8 cellular contexts compared by ENCODE assay signal in the genomic region with DNA sequence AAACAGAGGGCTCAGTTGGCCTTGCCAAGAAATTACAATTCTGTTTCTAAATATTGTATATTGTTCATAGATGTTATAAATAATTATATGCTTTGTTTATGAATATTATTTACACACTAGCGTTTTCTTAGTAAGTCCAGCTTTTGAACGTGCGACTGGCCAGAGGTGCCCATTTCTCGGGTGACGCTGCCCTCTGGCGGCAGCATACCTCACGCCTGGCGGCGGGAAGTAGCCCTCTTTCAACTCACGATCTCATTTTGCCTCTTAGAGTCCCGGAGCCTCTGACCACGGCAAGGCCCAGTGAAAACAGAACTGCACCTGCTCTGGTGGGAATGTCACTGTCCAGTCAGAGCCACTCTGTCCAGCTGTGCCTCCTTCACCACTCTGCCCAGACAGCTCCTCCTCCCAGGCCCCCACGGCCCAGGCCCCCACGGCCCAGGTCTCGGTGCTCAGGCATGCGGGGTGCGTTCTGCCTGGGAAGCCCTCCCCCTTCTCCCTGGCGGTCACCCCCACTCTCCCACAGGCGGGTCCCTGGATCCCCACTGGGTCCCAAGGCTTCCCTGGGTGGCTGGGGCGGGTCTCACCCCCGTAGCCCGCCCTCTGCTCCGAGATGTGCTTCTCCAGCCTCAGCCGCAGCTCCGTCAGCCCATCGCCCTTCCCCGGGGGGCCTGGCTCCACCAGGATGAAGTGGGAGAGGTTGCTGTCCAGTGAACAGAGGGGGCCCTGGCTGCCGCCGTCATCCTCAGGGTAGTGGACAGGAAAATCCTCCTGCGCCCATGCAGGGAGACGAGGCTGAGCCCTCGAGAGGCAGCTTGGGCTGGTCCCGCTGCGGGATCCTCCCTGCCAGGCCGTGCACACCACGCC. TPM values are rescaled to one million over a fixed set of nuclear protein-coding genes. Genes with fewer than 3 reads are reported as not detected.
A peak's percentile ranks its signal among the peaks of the same experiment; 100 is the strongest.
DNase-seq lines count a peak whose midpoint lies in the region; ATAC-seq, FAIRE-seq and TF ChIP-seq lines count a peak whose summit lies in the region.

No MANE protein-coding gene starts in this region.

- H3K4me3 ChIP-seq in endothelial cell of umbilical vein (replicated peaks in 1 of 3; ENCODE audit: insufficient read depth in 1 of 3, low read depth in 1 of 3, low read length in 3 of 3) (no peak overlapping the region), mucosa of descending colon (no peak overlapping the region)

- no peaks in the 10 kb centered on the region for H4K20me1 ChIP-seq in endothelial cell of umbilical vein (replicated peaks; ENCODE audit: control insufficient read depth, extremely low read depth, insufficient read depth, low read length)

- no peak overlapping the region for H3K9ac ChIP-seq in endothelial cell of umbilical vein (replicated peaks; ENCODE audit: extremely low read depth, insufficient read depth, low read length)

- POLR2A ChIA-PET in endothelial cell of umbilical vein (lab: Charles Lee), result interaction anchor here (0.7 to 1.6 kb wide), 3 partner anchors 115 to 474 kb away, joined by 3 to 7 read pairs (median 3); no protein-coding TSS in a partner anchor

- H3K9me3 ChIP-seq in endothelial cell of umbilical vein (replicated peaks; ENCODE audit: control insufficient read depth, insufficient read depth, low read length) (no peaks in the 10 kb centered on the region), mucosa of descending colon (no peaks in the 10 kb centered on the region)

- H3K27ac ChIP-seq in endothelial cell of umbilical vein (ENCODE audit: insufficient read depth, low read depth, low read length), result no peak overlapping the region

- no peaks in the 10 kb centered on the region for H3K79me2 ChIP-seq in endothelial cell of umbilical vein (ENCODE audit: control insufficient read depth, insufficient read depth, low read length)

- dilution Hi-C loops in endothelial cell of umbilical vein (cut with MboI; ENCODE audit: extremely low pct_ligation_motif_present, low sequenced_read_pairs), result no loop called here

- FAIRE-seq in endothelial cell of umbilical vein (lab: Jason Lieb, UNC), result peak; percentile 64

- intact Hi-C loops in endothelial cell of umbilical vein (cut with micrococcal nuclease) (loop anchor here (1.0 to 2.0 kb wide), 5 partner anchors 20 to 254 kb away; a partner anchor contains a TSS), mucosa of descending colon (cut with DNase I, micrococcal nuclease) (loop anchor here (2.0 to 10.0 kb wide), 5 partner anchors 115 to 475 kb away; a partner anchor contains a TSS)

- BruUV-seq in endothelial cell of umbilical vein (replicated peaks; lab: Mats Ljungman, UMichigan), result no TSS peak

- DNase-seq in AG09319 (ENCODE audit: extremely low read depth, low read depth) (peak; percentile 53), GM20000 (ENCODE audit: low spot score) (peak; percentile 90), NCI-H748 treated with DMSO at 0.1 percent for 48 hours (lab: John Stamatoyannopoulos, UW) (peak; percentile 57), endothelial cell of umbilical vein (ENCODE audit: low read depth, low spot score) (peak; percentile 77), mucosa of descending colon (peak; percentile 77 to 88 (median 87))
- DNase-seq in activated CD8-positive, alpha-beta memory T cell treated with anti-CD3 and anti-CD28 coated beads, Interleukin-2, amount 50 U/mL, for 4 hours, result peak; percentile 60
- peak in 5 of 6 experiments; percentile 21 to 54 (median 48) for DNase-seq in stimulated activated naive CD4-positive, alpha-beta T cell (lab: John Stamatoyannopoulos, UW)

- H3K4me1 ChIP-seq in endothelial cell of umbilical vein (ENCODE audit: control insufficient read depth, extremely low read depth, insufficient read depth, low read length) (no peaks in the 10 kb centered on the region), mucosa of descending colon (ENCODE audit: low read depth) (peaks cover 10% of the 10 kb centered on the region)

- no peak for TF ChIP-seq POLR2A in endothelial cell of umbilical vein (IDR thresholded peaks at IDR 0.05; ENCODE audit: low read depth, low read length)

- H3K4me2 ChIP-seq in endothelial cell of umbilical vein (ENCODE audit: insufficient read depth, low read length), result no peak overlapping the region

- no peak overlapping the region for H2AFZ ChIP-seq in endothelial cell of umbilical vein (ENCODE audit: low read depth, low read length)

- no peaks in the 10 kb centered on the region for H3K27me3 ChIP-seq in endothelial cell of umbilical vein (ENCODE audit: control insufficient read depth in 2 of 2, insufficient read depth in 2 of 2, low read length in 2 of 2)

- H3K9me1 ChIP-seq in endothelial cell of umbilical vein (replicated peaks; ENCODE audit: control insufficient read depth, extremely low read depth, insufficient read depth, low read length), result no peaks in the 10 kb centered on the region

- CTCF ChIA-PET in endothelial cell of umbilical vein (lab: Charles Lee), result interaction anchor here (0.6 to 10.1 kb wide), 46 partner anchors 9 to 767 kb away, joined by 3 to 829 read pairs (median 5); a partner anchor contains a TSS

- TF ChIP-seq CTCF in AG09319 (IDR thresholded peaks at IDR 0.05; ENCODE audit: low read depth, low read length), result peak; percentile 91
- peak; percentile 88 for TF ChIP-seq CTCF in GM20000 (IDR thresholded peaks at IDR 0.05; ENCODE audit: extremely low read depth, missing control alignments)
- TF ChIP-seq CTCF in endothelial cell of umbilical vein (IDR thresholded peaks at IDR 0.05; ENCODE audit: extremely low read depth in 1 of 2, insufficient read depth in 1 of 2, low read depth in 1 of 2, low read length in 2 of 2), result peak; percentile 82 to 86
- peak; percentile 74 for TF ChIP-seq CTCF in mucosa of descending colon (IDR thresholded peaks at IDR 0.05)

- H3K36me3 ChIP-seq in endothelial cell of umbilical vein (ENCODE audit: control insufficient read depth in 2 of 2, extremely low read depth in 1 of 2, insufficient read depth in 2 of 2, low read length in 2 of 2), result no peaks in the 10 kb centered on the region
- no peaks in the 10 kb centered on the region for H3K36me3 ChIP-seq in mucosa of descending colon (ENCODE audit: low read depth)

- ATAC-seq in mucosa of descending colon (peak; percentile 78), HG02610 (IDR thresholded peaks at IDR 0.05; ENCODE audit: unreplicated experiment) (no peak)

TF ChIP-seq in endothelial cell of umbilical vein, 7 proteins besides CTCF, POLR2A, EP300 and RAD21 (continues in another document):
- TF ChIP-seq MYC (IDR thresholded peaks at IDR 0.05; ENCODE audit: low read depth, low read length), result no peak
- TF ChIP-seq GATA2 (IDR thresholded peaks at IDR 0.05; ENCODE audit: insufficient read depth, insufficient read length, low read depth, low read length), result no peak
- TF ChIP-seq, protein P1, sequence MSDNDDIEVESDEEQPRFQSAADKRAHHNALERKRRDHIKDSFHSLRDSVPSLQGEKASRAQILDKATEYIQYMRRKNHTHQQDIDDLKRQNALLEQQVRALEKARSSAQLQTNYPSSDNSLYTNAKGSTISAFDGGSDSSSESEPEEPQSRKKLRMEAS (IDR thresholded peaks at IDR 0.05; ENCODE audit: insufficient read depth, insufficient read length), result no peak
- TF ChIP-seq POLR2AphosphoS5 (IDR thresholded peaks at IDR 0.05; ENCODE audit: insufficient read depth, low read depth, low read length), result no peak
- TF ChIP-seq JUN (IDR thresholded peaks at IDR 0.05; ENCODE audit: borderline replicate concordance, insufficient read depth, insufficient read length, low read depth), result no peak

RNA-seq across cellular contexts. Expression of a gene that starts 19.3 kb away (rescaled TPM):
- total RNA-seq in endothelial cell of umbilical vein (59.6 and 61.9 TPM in 2 replicates), mucosa of descending colon (10 to 100 TPM; 33.9 to 58.8 (median 39.2) TPM)
- polyA plus RNA-seq in endothelial cell of umbilical vein, result 42.7 and 53.4 TPM in 2 replicates
- polyA plus RNA-seq in endothelial cell of umbilical vein (2011; cell fraction: cytosol; rRNA removed), result 18.3 and 31.5 TPM in 2 replicates
- 49.2 and 51.9 TPM in 2 replicates for polyA plus RNA-seq in endothelial cell of umbilical vein (2011; cell fraction: nucleus; rRNA removed)
- 32.6 and 42.6 TPM in 2 replicates for polyA plus RNA-seq in endothelial cell of umbilical vein (2012)
- polyA minus RNA-seq in endothelial cell of umbilical vein, result 20.5 and 25.8 TPM in 2 replicates
- polyA minus RNA-seq in endothelial cell of umbilical vein (2011; cell fraction: cytosol; rRNA and poly(A)+ RNA removed), result 15.2 TPM
- polyA minus RNA-seq in endothelial cell of umbilical vein (2011; cell fraction: nucleus; rRNA and poly(A)+ RNA removed), result 24.1 and 48.8 TPM in 2 replicates

RNA-seq across cellular contexts. Expression of a gene that starts 24.4 kb away (rescaled TPM):
- total RNA-seq in endothelial cell of umbilical vein (not detected in 2 replicates), mucosa of descending colon (1 to 10 TPM; 2.2 to 3.7 (median 2.5) TPM)
- polyA plus RNA-seq in endothelial cell of umbilical vein, result not detected in 2 replicates
- not detected in 2 replicates for polyA plus RNA-seq in endothelial cell of umbilical vein (2011; cell fraction: cytosol; rRNA removed)
- not detected in 2 replicates for polyA plus RNA-seq in endothelial cell of umbilical vein (2011; cell fraction: nucleus; rRNA removed)
- polyA plus RNA-seq in endothelial cell of umbilical vein (2012), result not detected in 2 replicates
- not detected in 2 replicates for polyA minus RNA-seq in endothelial cell of umbilical vein
- polyA minus RNA-seq in endothelial cell of umbilical vein (2011; cell fraction: cytosol; rRNA and poly(A)+ RNA removed), result not detected
- not detected in 2 replicates for polyA minus RNA-seq in endothelial cell of umbilical vein (2011; cell fraction: nucleus; rRNA and poly(A)+ RNA removed)

RNA-seq across cellular contexts. Expression of a gene that starts 24.9 kb away (rescaled TPM):
- total RNA-seq in endothelial cell of umbilical vein (0.09 and 0.21 TPM in 2 replicates), mucosa of descending colon (10 to 100 TPM; 15.5 to 44.7 (median 37.4) TPM)
- 0.07 and 0.08 TPM in 2 replicates for polyA plus RNA-seq in endothelial cell of umbilical vein
- polyA plus RNA-seq in endothelial cell of umbilical vein (2011; cell fraction: cytosol; rRNA removed), result 0.13 and 0.25 TPM in 2 replicates
- polyA plus RNA-seq in endothelial cell of umbilical vein (2011; cell fraction: nucleus; rRNA removed), result 0.11 and 0.21 TPM in 2 replicates
- polyA plus RNA-seq in endothelial cell of umbilical vein (2012), result 0.34 TPM in 1 of 2 replicates, not detected in the other
- 0.32 and 0.41 TPM in 2 replicates for polyA minus RNA-seq in endothelial cell of umbilical vein
- polyA minus RNA-seq in endothelial cell of umbilical vein (2011; cell fraction: cytosol; rRNA and poly(A)+ RNA removed), result 2.8 TPM
- polyA minus RNA-seq in endothelial cell of umbilical vein (2011; cell fraction: nucleus; rRNA and poly(A)+ RNA removed), result 0.29 TPM in 1 of 2 replicates, not detected in the other

RNA-seq across cellular contexts. Expression of a gene that starts 42.8 kb away (rescaled TPM):
- total RNA-seq in endothelial cell of umbilical vein (409 and 445 TPM in 2 replicates), mucosa of descending colon (100 to 1,000 TPM in 2 of 3 donors, 10 to 100 TPM in 1; 98.7 to 551 (median 186) TPM)
- polyA plus RNA-seq in endothelial cell of umbilical vein, result 641 and 802 TPM in 2 replicates
- 406 and 474 TPM in 2 replicates for polyA plus RNA-seq in endothelial cell of umbilical vein (2011; cell fraction: cytosol; rRNA removed)
- 199 and 205 TPM in 2 replicates for polyA plus RNA-seq in endothelial cell of umbilical vein (2011; cell fraction: nucleus; rRNA removed)
- 516 and 727 TPM in 2 replicates for polyA plus RNA-seq in endothelial cell of umbilical vein (2012)
- 404 and 450 TPM in 2 replicates for polyA minus RNA-seq in endothelial cell of umbilical vein
- 53.1 TPM for polyA minus RNA-seq in endothelial cell of umbilical vein (2011; cell fraction: cytosol; rRNA and poly(A)+ RNA removed)
- polyA minus RNA-seq in endothelial cell of umbilical vein (2011; cell fraction: nucleus; rRNA and poly(A)+ RNA removed), result 58.3 and 65.3 TPM in 2 replicates

Comparison
In these comparisons a context has a peak if more than half of its experiments do, and no peak if none do; other contexts are left out.
1. RNA of a gene that starts 24.9 kb away (total RNA-seq): 15.5 to 44.7 TPM in mucosa of descending colon; 0.09 to 0.21 TPM in endothelial cell of umbilical vein; every median in the first group is over 10 times any median in the second.
2. Peak in every context shown above with its lines, with median percentiles within 50 percentile points of each other: DNase-seq and CTCF ChIP-seq.